Comparison of ENCODE assay signal across 9 cellular contexts in the genomic region with DNA sequence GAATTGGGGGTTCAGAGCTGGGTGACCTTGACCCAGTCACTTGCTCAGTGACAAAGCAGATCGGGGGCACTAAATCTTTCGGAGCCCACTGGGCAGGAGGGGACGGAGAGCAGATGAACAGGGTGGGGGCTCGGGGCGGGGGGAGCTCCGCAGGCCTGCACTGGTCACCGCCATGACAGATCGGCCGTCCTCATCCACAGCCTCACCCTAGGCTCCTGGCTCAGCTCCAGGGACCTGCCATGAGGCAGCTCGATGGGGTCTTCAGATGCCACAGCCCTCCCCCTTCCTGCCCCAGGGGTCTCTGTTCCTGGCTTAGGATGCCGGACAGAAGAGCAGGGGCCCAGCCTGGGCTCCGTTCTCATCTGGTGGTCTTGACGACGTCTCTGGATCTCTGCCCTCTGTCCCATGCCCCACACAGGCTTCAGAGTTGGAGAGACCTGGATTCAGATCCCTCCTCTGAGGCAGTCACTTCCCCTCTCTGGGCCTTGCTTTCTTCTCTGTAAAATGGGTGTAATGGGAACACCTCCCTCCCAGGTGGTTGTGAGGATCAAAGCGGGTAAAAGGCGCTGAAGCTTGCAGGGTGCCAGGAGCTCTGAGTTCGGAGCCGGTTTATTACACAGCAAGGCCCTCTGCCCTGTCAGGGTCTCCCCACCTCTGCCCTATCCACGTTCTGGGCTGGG. TPM values are rescaled to one million over a fixed set of nuclear protein-coding genes. Genes with fewer than 3 reads are reported as not detected.
DNase-seq lines count a peak whose midpoint lies in the region; ATAC-seq and TF ChIP-seq lines count a peak whose summit lies in the region.
"Had no signal": no experiment of that assay in that cellular context is flagged by ENCODE, and none has a peak within 500 bp of the region (broad histone marks: within the 10 kb centered on the region; RNA-seq: fewer than 3 reads in every experiment).

No MANE protein-coding gene starts in this region.

- no peak for TF ChIP-seq POLR2A in body of pancreas (IDR thresholded peaks at IDR 0.05)

- peaks cover 76% of the 10 kb centered on the region for H3K79me2 ChIP-seq in smooth muscle cell (ENCODE audit: low read depth)

- POLR2A ChIA-PET in activated CD4-positive, alpha-beta T cell treated with anti-CD3 and anti-CD28 coated beads for 36 hours (lab: Charles Lee): interaction anchor here (0.6 kb wide), 1 partner anchor 114 kb away, joined by 7 read pairs; no protein-coding TSS in a partner anchor
- POLR2A ChIA-PET in activated B cell treated with CpG ODN at 0.5 μM for 24 hours (lab: Charles Lee): interaction anchor here (0.6 to 1.0 kb wide), 2 partner anchors 73 to 746 kb away, joined by 3 to 4 read pairs; no protein-coding TSS in a partner anchor

- peak overlapping the region; percentile 80 for H3K27ac ChIP-seq in smooth muscle cell (ENCODE audit: low read depth)
- peak overlapping the region in 1 of 4 donors; percentile 69 for H3K27ac ChIP-seq in body of pancreas

- H2AFZ ChIP-seq in smooth muscle cell (ENCODE audit: low read depth): no peak overlapping the region

- H3K27me3 Mint-ChIP-seq in activated CD4-positive, alpha-beta T cell treated with anti-CD3 and anti-CD28 coated beads for 36 hours: no peaks in the 10 kb centered on the region
- H3K27me3 Mint-ChIP-seq in activated B cell treated with CpG ODN at 0.5 μM for 24 hours (no peaks in the 10 kb centered on the region), glutamatergic neuron (ENCODE audit: unreplicated experiment) (peaks cover 17% of the 10 kb centered on the region)

- no peaks in the 10 kb centered on the region for H3K36me3 ChIP-seq in smooth muscle cell (ENCODE audit: low read depth)
- H3K36me3 ChIP-seq in body of pancreas (replicated peaks in 1 of 2; ENCODE audit: insufficient read depth in 1 of 2, low read depth in 2 of 2): no peaks in the 10 kb centered on the region

- H3K4me3 Mint-ChIP-seq in activated CD4-positive, alpha-beta T cell treated with anti-CD3 and anti-CD28 coated beads for 36 hours: peak overlapping the region; percentile 91
- peak overlapping the region; percentile 88 for H3K4me3 Mint-ChIP-seq in activated B cell treated with CpG ODN at 0.5 μM for 24 hours
- peak overlapping the region; percentile 89 for H3K4me3 Mint-ChIP-seq in glutamatergic neuron (ENCODE audit: unreplicated experiment)

- H3K9me3 ChIP-seq in smooth muscle cell (replicated peaks; ENCODE audit: low read depth) (no peaks in the 10 kb centered on the region), body of pancreas (no peaks in the 10 kb centered on the region)

- intact Hi-C loops in activated CD4-positive, alpha-beta T cell treated with anti-CD3 and anti-CD28 coated beads for 36 hours (cut with DNase I, micrococcal nuclease): no loop called here
- intact Hi-C loops in activated B cell treated with CpG ODN at 0.5 μM for 24 hours (cut with micrococcal nuclease): no loop called here
- intact Hi-C loops in body of pancreas (cut with DNase I): no loop called here

- H3F3A ChIP-seq in smooth muscle cell (ENCODE audit: low read depth): peaks cover 25% of the 10 kb centered on the region

- no peak overlapping the region for H3K27ac Mint-ChIP-seq in activated CD4-positive, alpha-beta T cell treated with anti-CD3 and anti-CD28 coated beads for 36 hours
- no peak overlapping the region for H3K27ac Mint-ChIP-seq in activated B cell treated with CpG ODN at 0.5 μM for 24 hours
- H3K27ac Mint-ChIP-seq in glutamatergic neuron (ENCODE audit: unreplicated experiment): peak overlapping the region; percentile 93

- H3K4me3 ChIP-seq in smooth muscle cell (no peak overlapping the region), body of pancreas (no peak overlapping the region)

- H3K27me3 ChIP-seq in smooth muscle cell (ENCODE audit: low read depth) (no peaks in the 10 kb centered on the region), body of pancreas (no peaks in the 10 kb centered on the region)

- peaks cover 7% of the 10 kb centered on the region for H3K36me3 Mint-ChIP-seq in activated CD4-positive, alpha-beta T cell treated with anti-CD3 and anti-CD28 coated beads for 36 hours (ENCODE audit: low read depth)
- H3K36me3 Mint-ChIP-seq in activated B cell treated with CpG ODN at 0.5 μM for 24 hours (ENCODE audit: low read depth) (peaks cover 17% of the 10 kb centered on the region), glutamatergic neuron (ENCODE audit: unreplicated experiment) (no peaks in the 10 kb centered on the region)

- peaks cover 37% of the 10 kb centered on the region for H3K4me1 Mint-ChIP-seq in activated CD4-positive, alpha-beta T cell treated with anti-CD3 and anti-CD28 coated beads for 36 hours
- peaks cover 48% of the 10 kb centered on the region for H3K4me1 Mint-ChIP-seq in activated B cell treated with CpG ODN at 0.5 μM for 24 hours
- H3K4me1 Mint-ChIP-seq in glutamatergic neuron (ENCODE audit: low read depth, unreplicated experiment): peaks cover 26% of the 10 kb centered on the region

- peaks cover 76% of the 10 kb centered on the region for H4K20me1 ChIP-seq in smooth muscle cell (ENCODE audit: low read depth)

- DNase-seq in activated CD4-positive, alpha-beta T cell treated with anti-CD3 and anti-CD28 coated beads for 36 hours: no peak
- no peak for DNase-seq in activated CD4-positive, alpha-beta T cell treated with anti-CD3 and anti-CD28 coated beads, Interleukin-2, amount 50 U/mL, for 48 hours
- DNase-seq in activated B cell treated with CpG ODN at 0.5 μM for 24 hours: no peak
- DNase-seq in glutamatergic neuron: no peak
- no peak for DNase-seq in smooth muscle cell (lab: John Stamatoyannopoulos, UW; ENCODE audit: unreplicated experiment)
- DNase-seq in UCSD-AML1 (lab: John Stamatoyannopoulos, UW; ENCODE audit: unreplicated experiment): no peak
- DNase-seq in stimulated activated CD4-positive, alpha-beta T cell treated with anti-CD3 and anti-CD28 coated beads, Interleukin-12 subunit alpha, Interleukin-12 subunit beta, amount 100 ng/mL, for 4 hours: no peak
- DNase-seq in body of pancreas: no peak
- DNase-seq: HCEC 1CT had no signal

- WGBS in smooth muscle cell (ENCODE audit: low lambda C conversion rate): 95% methylated on average over 15 of the region's 19 CpGs
- 82 to 87% methylated on average over 14 to 19 of the region's 19 CpGs for WGBS in body of pancreas, 2 donors

- peak overlapping the region; percentile 85 for H3K4me2 ChIP-seq in smooth muscle cell

- H3K9ac ChIP-seq in smooth muscle cell (ENCODE audit: low read depth): no peak overlapping the region

- no peaks in the 10 kb centered on the region for H3K9me3 Mint-ChIP-seq in activated CD4-positive, alpha-beta T cell treated with anti-CD3 and anti-CD28 coated beads for 36 hours (ENCODE audit: low read depth)
- no peaks in the 10 kb centered on the region for H3K9me3 Mint-ChIP-seq in activated B cell treated with CpG ODN at 0.5 μM for 24 hours
- peaks cover 15% of the 10 kb centered on the region for H3K9me3 Mint-ChIP-seq in glutamatergic neuron (ENCODE audit: unreplicated experiment)

- peaks cover 26% of the 10 kb centered on the region for H3K4me1 ChIP-seq in smooth muscle cell (ENCODE audit: low read depth)
- peaks cover 66% of the 10 kb centered on the region for H3K4me1 ChIP-seq in body of pancreas

- no peak for ATAC-seq in activated CD4-positive, alpha-beta T cell treated with anti-CD3 and anti-CD28 coated beads for 36 hours
- ATAC-seq in activated B cell treated with CpG ODN at 0.5 μM for 24 hours (ENCODE audit: low read depth) (no peak), body of pancreas (no peak)

- CTCF ChIA-PET in activated CD4-positive, alpha-beta T cell treated with anti-CD3 and anti-CD28 coated beads for 36 hours (lab: Charles Lee): interaction anchor here (0.6 to 1.2 kb wide), 2 partner anchors 57 to 58 kb away, joined by 3 to 7 read pairs; no protein-coding TSS in a partner anchor
- CTCF ChIA-PET in activated B cell treated with CpG ODN at 0.5 μM for 24 hours (lab: Charles Lee): interaction anchor here (0.9 kb wide), 1 partner anchor 120 kb away, joined by 3 read pairs; no protein-coding TSS in a partner anchor

- TF ChIP-seq CTCF in activated B cell treated with CpG ODN at 0.5 μM for 24 hours (IDR thresholded peaks at IDR 0.05) (no peak), glutamatergic neuron (IDR thresholded peaks at IDR 0.05; ENCODE audit: partially characterized antibody, unreplicated experiment) (no peak), smooth muscle cell (IDR thresholded peaks at IDR 0.05; ENCODE audit: borderline replicate concordance, insufficient read depth, poor library complexity, severe bottlenecking) (no peak), body of pancreas (IDR thresholded peaks at IDR 0.05) (no peak)

RNA-seq across cellular contexts. Expression of gene KDM4B, which starts 3.0 kb away (rescaled TPM):
- 10 to 100 TPM; 33.9 to 35.8 TPM for total RNA-seq in activated CD4-positive, alpha-beta T cell treated with anti-CD3 and anti-CD28 coated beads for 36 hours
- total RNA-seq in activated B cell treated with CpG ODN at 0.5 μM for 24 hours (76.4 and 88.9 TPM in 2 replicates), glutamatergic neuron (ENCODE audit: unreplicated experiment) (153 TPM), smooth muscle cell (24.6 and 27.9 TPM in 2 replicates), body of pancreas (10 to 100 TPM; 18.9 to 35.3 TPM)
- 32.3 and 45.1 TPM in 2 replicates for polyA plus RNA-seq in smooth muscle cell
